ENCODE assay signal across 8 cellular contexts in genomic region chr1:185317034-185317885, GRCh38. TPM values are rescaled to one million over a fixed set of nuclear protein-coding genes. Genes with fewer than 3 reads are reported as not detected.
DNase-seq lines count a peak whose midpoint lies in the region; ATAC-seq, FAIRE-seq and TF ChIP-seq lines count a peak whose summit lies in the region.

TSS of gene IVNS1ABP (minus strand) at chr1:185317243. CDS start at chr1:185309493, 7,750 bp downstream.

- peak within 1 kb of the TSS; percentile 93 for H3K4me3 Mint-ChIP-seq in Caco-2 (ENCODE audit: unreplicated experiment)

- peak within 1 kb of the TSS; percentile 92 to 97 (median 94) for H3K9ac ChIP-seq in H1 (replicated peaks in 1 of 4; ENCODE audit: extremely low read depth in 1 of 4, low read depth in 3 of 4, low read length in 3 of 4)
- H3K9ac ChIP-seq in mesendoderm (ENCODE audit: low read length) = peak within 1 kb of the TSS; percentile 99

- H2AK5ac ChIP-seq in H1 (ENCODE audit: low read depth, low read length) (peak within 1 kb of the TSS; percentile 34; the same call in 1 of the 2 replicates), mesendoderm (ENCODE audit: low read length) (peak within 1 kb of the TSS; percentile 52)

- H2BK12ac ChIP-seq in H1 (ENCODE audit: low read depth, low read length) = peak within 1 kb of the TSS; percentile 82

- H3K4me1 ChIP-seq in Caco-2 = peaks cover 21% of the 10 kb centered on the region; the same call in 1 of the 2 replicates
- H3K4me1 ChIP-seq in H1 (replicated peaks in 1 of 4; ENCODE audit: control insufficient read depth in 3 of 4, insufficient read depth in 4 of 4, low read length in 3 of 4) = peaks cover 0 to 4% (median 3%) of the 10 kb centered on the region in 4 experiments; a peak in 5 of 7 replicates
- peaks cover 6% of the 10 kb centered on the region for H3K4me1 ChIP-seq in mesendoderm (ENCODE audit: control insufficient read depth, low read depth, low read length)

- TF ChIP-seq RAD21 in H1 (IDR thresholded peaks at IDR 0.05 in 1 of 2, conservative IDR thresholded peaks at IDR 0.05 in 1 of 2; ENCODE audit: low read depth in 2 of 2, low read length in 2 of 2) = peak; percentile 73

- H3K4me3 ChIP-seq in Caco-2 (ENCODE audit: low read depth, low read length) (peak within 1 kb of the TSS; percentile 97), H1 (ENCODE audit: extremely low read depth in 1 of 4, insufficient read depth in 2 of 4, low read depth in 3 of 4, low read length in 4 of 4) (peak within 1 kb of the TSS; percentile 89 to 97 (median 92)), mesendoderm (ENCODE audit: low read length) (peak within 1 kb of the TSS; percentile 98)

- TF ChIP-seq CTCF in Caco-2 (IDR thresholded peaks at IDR 0.05; ENCODE audit: insufficient read depth in 1 of 2, low read depth in 1 of 2, low read length in 1 of 2, severe bottlenecking in 1 of 2, unreplicated experiment in 1 of 2) (peak in 1 of 2 experiments; percentile 66), H1 (IDR thresholded peaks at IDR 0.05; ENCODE audit: control extremely low read depth in 1 of 3, insufficient read depth in 1 of 3, low read depth in 1 of 3, low read length in 3 of 3) (peak; percentile 47 to 68 (median 64))

- no peak within 1 kb of the TSS for H2BK20ac ChIP-seq in H1 (ENCODE audit: low read length)

- H3K27ac Mint-ChIP-seq in Caco-2 (ENCODE audit: unreplicated experiment) = peak within 1 kb of the TSS; percentile 98

- H2BK15ac ChIP-seq in H1 (ENCODE audit: low read length) (0 out of 2 replicates have a peak within 1 kb of the TSS, but pooled peaks have one; percentile 11), mesendoderm (replicated peaks; ENCODE audit: low read depth) (no peak within 1 kb of the TSS)

- peak within 1 kb of the TSS; percentile 95 to 96 for H3K4me2 ChIP-seq in H1 (ENCODE audit: insufficient read depth in 1 of 2, low read depth in 2 of 2, low read length in 2 of 2)
- peak within 1 kb of the TSS; percentile 53 for H3K4me2 ChIP-seq in mesendoderm (ENCODE audit: low read length)

- H3K9me3 ChIP-seq in Caco-2 (no peaks in the 10 kb centered on the region), H1 (ENCODE audit: insufficient read depth in 2 of 2, low read depth in 1 of 2, low read length in 1 of 2) (peaks cover 0 to 7% of the 10 kb centered on the region in 2 experiments; a peak in 1 of 4 replicates)

- CTCF ChIA-PET in Caco-2 (lab: Charles Lee) (interaction anchor here (0.6 to 2.4 kb wide), 16 partner anchors 23 to 512 kb away, joined by 3 to 17 read pairs (median 6); no protein-coding TSS in a partner anchor), H1 (lab: Charles Lee; ENCODE audit: partially characterized antibody) (interaction anchor here (0.7 to 4.1 kb wide), 13 partner anchors 40 to 363 kb away, joined by 3 to 32 read pairs (median 5); no protein-coding TSS in a partner anchor)

- H3K27ac ChIP-seq in H1 (ENCODE audit: low read depth, low read length) = peak within 1 kb of the TSS; percentile 92
- peak within 1 kb of the TSS; percentile 95 for H3K27ac ChIP-seq in mesendoderm (ENCODE audit: low read depth, low read length)

- peak; percentile 86 to 95 for TF ChIP-seq POLR2A in H1 (IDR thresholded peaks at IDR 0.05; ENCODE audit: control extremely low read depth in 1 of 2, low read depth in 2 of 2, low read length in 2 of 2)

- peaks cover 11% of the 10 kb centered on the region for H3K23me2 ChIP-seq in H1 (ENCODE audit: low read depth, low read length)

- H2AFZ ChIP-seq in H1 (ENCODE audit: low read length) = peak within 1 kb of the TSS; percentile 96

- peaks cover 26% of the 10 kb centered on the region for H3K36me3 Mint-ChIP-seq in Caco-2 (ENCODE audit: insufficient read depth, unreplicated experiment)

- H2BK120ac ChIP-seq in H1 (replicated peaks; ENCODE audit: low read depth, low read length) (peak within 1 kb of the TSS; percentile 5), mesendoderm (ENCODE audit: low read depth, low read length) (peak within 1 kb of the TSS; percentile 16)

- H3K18ac ChIP-seq in H1 (ENCODE audit: extremely low read depth, low read length) (peak within 1 kb of the TSS; percentile 89), mesendoderm (ENCODE audit: low read length) (peak within 1 kb of the TSS; percentile 89)

- peaks cover 11 to 15% of the 10 kb centered on the region in 2 experiments for H4K20me1 ChIP-seq in H1 (replicated peaks in 1 of 2; ENCODE audit: control insufficient read depth in 1 of 2, insufficient read depth in 2 of 2, low read length in 2 of 2)

- peak; percentile 62 for FAIRE-seq in HTR-8/SVneo (lab: Jason Lieb, UNC)
- FAIRE-seq in H1 (lab: Jason Lieb, UNC) = no peak

- H2BK5ac ChIP-seq in H1 (ENCODE audit: low read depth, low read length) (peak within 1 kb of the TSS; percentile 91), mesendoderm (ENCODE audit: low read length) (peak within 1 kb of the TSS; percentile 87)

- H3K27me3 Mint-ChIP-seq in Caco-2 (ENCODE audit: insufficient read depth, unreplicated experiment) = no peaks in the 10 kb centered on the region

- peak in 1 of 2 experiments; percentile 56; a peak in 1 of 3 replicates for TF ChIP-seq EP300 in H1 (IDR thresholded peaks at IDR 0.05; ENCODE audit: borderline replicate concordance in 1 of 2, low read depth in 2 of 2, low read length in 2 of 2)

- H3K4me1 Mint-ChIP-seq in Caco-2 (ENCODE audit: low read depth, unreplicated experiment) = peaks cover 12% of the 10 kb centered on the region

- H4K5ac ChIP-seq in H1 (ENCODE audit: insufficient read length, low read depth, low read length) = peak within 1 kb of the TSS; percentile 96
- peak within 1 kb of the TSS; percentile 51 for H4K5ac ChIP-seq in mesendoderm (ENCODE audit: low read length)

- no peaks in the 10 kb centered on the region for H3K79me1 ChIP-seq in H1 (ENCODE audit: low read depth, low read length)
- H3K79me1 ChIP-seq in mesendoderm (ENCODE audit: low read length) = no peaks in the 10 kb centered on the region

- peak; percentile 95 to 98 for DNase-seq in Caco-2
- DNase-seq in HTR-8/SVneo (ENCODE audit: insufficient read length, low spot score) = peak; percentile 97
- DNase-seq in NOMO-1 treated with DMSO at 0.1 percent for 48 hours (lab: John Stamatoyannopoulos, UW; ENCODE audit: unreplicated experiment) = peak; percentile 97
- peak; percentile 77 to 90 (median 83) for DNase-seq in activated CD8-positive, alpha-beta memory T cell treated with anti-CD3 and anti-CD28 coated beads for 48 hours (ENCODE audit: low read depth in 2 of 3, low spot score in 2 of 3)
- DNase-seq in H1 (ENCODE audit: low read depth in 1 of 2, low spot score in 2 of 2) = peak; percentile 88 to 93
- DNase-seq in mesendoderm = peak; percentile 98
- peak; percentile 90 for DNase-seq in stimulated activated CD8-positive, alpha-beta memory T cell treated with anti-CD3 and anti-CD28 coated beads, Interleukin-15, amount 100 ng/mL, for 1 hour (ENCODE audit: low read depth)

- no peaks in the 10 kb centered on the region for H3K27me3 ChIP-seq in Caco-2 (replicated peaks; ENCODE audit: control insufficient read depth, insufficient read depth, low read length)
- H3K27me3 ChIP-seq in H1 (replicated peaks in 1 of 4; ENCODE audit: control insufficient read depth in 3 of 4, extremely low read depth in 1 of 4, insufficient read depth in 3 of 4, low read length in 3 of 4) = no peaks in the 10 kb centered on the region
- H3K27me3 ChIP-seq in mesendoderm (ENCODE audit: insufficient read depth, low read length, poor library complexity) = no peaks in the 10 kb centered on the region

- WGBS in H1 (ENCODE audit: extremely low coverage in 1 of 2, insufficient coverage in 1 of 2, insufficient read length in 1 of 2, insufficient replicate concordance in 2 of 2, low coverage in 1 of 2, low lambda C conversion rate in 2 of 2, missing lambda C conversion rate in 1 of 2), 2 experiments = 1% methylated on average over 29 of the region's 80 CpGs; no CpG with 5 or more reads in 1 of the 2 experiments
- WGBS in mesendoderm (ENCODE audit: extremely low coverage, insufficient coverage, low lambda C conversion rate) = no CpG with 5 or more reads among the region's 80 CpGs

- H4K8ac ChIP-seq in H1 (ENCODE audit: extremely low read depth, insufficient read depth, low read length) (peak within 1 kb of the TSS; percentile 98), mesendoderm (ENCODE audit: low read depth, low read length) (no peak within 1 kb of the TSS)

- no TSS peak for BruUV-seq in Caco-2 (replicated peaks; lab: Mats Ljungman, UMichigan)

- peak within 1 kb of the TSS; percentile 88 for H4K91ac ChIP-seq in H1 (replicated peaks; ENCODE audit: insufficient read length, low read length)

- H3K14ac ChIP-seq in H1 (ENCODE audit: insufficient read length) = peak within 1 kb of the TSS; percentile 18

- ATAC-seq in GM21367 (IDR thresholded peaks at IDR 0.05; ENCODE audit: unreplicated experiment) = peak; percentile 77

- H3K56ac ChIP-seq in H1 (replicated peaks; ENCODE audit: insufficient read length, low read depth, low read length) (peak within 1 kb of the TSS; percentile 95), mesendoderm (ENCODE audit: low read length) (peak within 1 kb of the TSS; percentile 99)

- H3K23ac ChIP-seq in H1 (ENCODE audit: insufficient read length) = no peak within 1 kb of the TSS
- peak within 1 kb of the TSS; percentile 97 for H3K23ac ChIP-seq in mesendoderm (ENCODE audit: low read length)

- H3K9me3 Mint-ChIP-seq in Caco-2 (ENCODE audit: unreplicated experiment) = no peaks in the 10 kb centered on the region

- H3K4ac ChIP-seq in H1 (replicated peaks; ENCODE audit: insufficient read length, low read depth, low read length) (peak within 1 kb of the TSS; percentile 97), mesendoderm (ENCODE audit: low read depth, low read length) (peak within 1 kb of the TSS; percentile 87)

- peaks cover 33 to 47% of the 10 kb centered on the region in 2 experiments for H3K79me2 ChIP-seq in H1 (ENCODE audit: control insufficient read depth in 1 of 2, insufficient read depth in 2 of 2, low read length in 2 of 2)
- H3K79me2 ChIP-seq in mesendoderm (ENCODE audit: control insufficient read depth, insufficient read depth, low read length) = peaks cover 43% of the 10 kb centered on the region

- intact Hi-C loops in Caco-2 (cut with micrococcal nuclease; ENCODE audit: unreplicated experiment) = loop anchor here (1.0 to 10.0 kb wide), 8 partner anchors 85 to 364 kb away; partner anchors contain the start of genes SWT1 and TRMT1L

- no peaks in the 10 kb centered on the region for H3K36me3 ChIP-seq in Caco-2 (ENCODE audit: control insufficient read depth, insufficient read depth, low read length)
- H3K36me3 ChIP-seq in H1 (ENCODE audit: control insufficient read depth in 2 of 4, insufficient read depth in 4 of 4, low read length in 3 of 4) = peaks cover 0 to 4% (median 0%) of the 10 kb centered on the region in 4 experiments; a peak in 1 of 8 replicates
- no peaks in the 10 kb centered on the region for H3K36me3 ChIP-seq in mesendoderm (ENCODE audit: control insufficient read depth, insufficient read depth, low read length)

- POLR2A ChIA-PET in Caco-2 (lab: Charles Lee) = interaction anchor here (0.6 to 1.4 kb wide), 9 partner anchors 32 to 339 kb away, joined by 3 to 13 read pairs (median 5); partner anchors contain the start of gene SWT1
- POLR2A ChIA-PET in H1 (lab: Charles Lee; ENCODE audit: partially characterized antibody) = interaction anchor here (0.6 to 2.6 kb wide), 15 partner anchors 9 to 1052 kb away, joined by 3 to 8 read pairs (median 4); no protein-coding TSS in a partner anchor

RNA-seq across cellular contexts. Expression of gene IVNS1ABP, which starts in this region (rescaled TPM):
- 72.4 and 74.5 TPM in 2 replicates for total RNA-seq in Caco-2 (2022)
- 175 and 189 TPM in 2 replicates for total RNA-seq in H1 (2021; fragmentation: NEBNext Ultra II Directional; extraction: Animal tissue kit (Norgen Biotek cat#: 25700))
- 39.5 and 65.9 TPM in 2 replicates for polyA plus RNA-seq in H1 (2011; rRNA removed)
- 98.8 TPM for polyA plus RNA-seq in H1 (2011; cell fraction: cytosol; rRNA removed)
- 76.7 TPM for polyA plus RNA-seq in H1 (2011; cell fraction: nucleus; rRNA removed)
- 104 to 169 TPM (median 115 TPM) in 4 replicates for polyA plus RNA-seq in H1 (2012, experiment 1 of 2)
- polyA plus RNA-seq in H1 (2012, experiment 2 of 2) = 9.5 TPM
- polyA plus RNA-seq in H1 (2013, experiment 1 of 2) = 97.1 TPM
- 94.0 TPM for polyA plus RNA-seq in H1 (2013, experiment 2 of 2)
- 137 and 260 TPM in 2 replicates for polyA minus RNA-seq in H1 (2011; rRNA and poly(A)+ RNA removed)
- polyA minus RNA-seq in H1 (2011; cell fraction: cytosol; rRNA and poly(A)+ RNA removed) = 63.5 TPM
- 394 TPM for polyA minus RNA-seq in H1 (2011; cell fraction: nucleus; rRNA and poly(A)+ RNA removed)
- polyA plus RNA-seq in mesendoderm (2013, experiment 1 of 2) = 99.3 TPM
- 97.1 TPM for polyA plus RNA-seq in mesendoderm (2013, experiment 2 of 2)

Comparison
In these comparisons a context has a peak if more than half of its experiments do, and no peak if none do; other contexts are left out.
1. Peak in every context shown above with its lines: DNase-seq, ATAC-seq, H3K4me3 ChIP-seq and H3K27ac ChIP-seq.